Comparison of ENCODE assay signal across 10 cellular contexts in genomic region chr16:51538707-51539604, GRCh38.
DNase-seq lines count a peak whose midpoint lies in the region; ATAC-seq, FAIRE-seq and TF ChIP-seq lines count a peak whose summit lies in the region.
"Had no signal": no experiment of that assay in that cellular context is flagged by ENCODE, and none has a peak within 500 bp of the region (broad histone marks: within the 10 kb centered on the region; RNA-seq: fewer than 3 reads in every experiment).

No MANE protein-coding gene starts in this region.

- H3K27ac ChIP-seq in BLaER1 treated with 17β-estradiol and CSF1 and Interleukin-3, amounts not matched to agents 10 nM and 100 nM = peak overlapping the region in 9 of 11 experiments; percentile 56 to 81 (median 70); a peak in 18 of 22 replicates
- H3K27ac ChIP-seq in astrocyte (ENCODE audit: low read depth, low read length) (peak overlapping the region; percentile 11), coronary artery (no peak overlapping the region)

- H3K4me2 ChIP-seq in BLaER1 treated with 17β-estradiol and CSF1 and Interleukin-3, amounts not matched to agents 10 nM and 100 nM = peak overlapping the region; percentile 68 to 89 (median 81)
- H3K4me2 ChIP-seq in astrocyte (ENCODE audit: low read length) = peak overlapping the region; percentile 80

- TF ChIP-seq CTCF in astrocyte (IDR thresholded peaks at IDR 0.05; ENCODE audit: insufficient read depth, low read depth, low read length) = no peak
- TF ChIP-seq CTCF in GM13976 (IDR thresholded peaks at IDR 0.05; ENCODE audit: borderline replicate concordance, control extremely low read depth, extremely low read depth, insufficient read depth, missing control alignments) = no peak
- TF ChIP-seq CTCF in coronary artery (IDR thresholded peaks at IDR 0.05) = no peak

- peak overlapping the region in 4 of 10 experiments; percentile 15 to 52 (median 30); a peak in 4 of 20 replicates for H3K4me3 ChIP-seq in BLaER1 treated with 17β-estradiol and CSF1 and Interleukin-3, amounts not matched to agents 10 nM and 100 nM
- H3K4me3 ChIP-seq in astrocyte (ENCODE audit: insufficient read depth, low read depth, low read length) = no peak overlapping the region
- H3K4me3 ChIP-seq in coronary artery = no peak overlapping the region

- FAIRE-seq in astrocyte (lab: Jason Lieb, UNC) = peak; percentile 96

- peaks cover 1% of the 10 kb centered on the region for H3K27me3 Mint-ChIP-seq in astrocyte (ENCODE audit: low read depth, unreplicated experiment)
- H3K27me3 Mint-ChIP-seq: activated naive CD8-positive, alpha-beta T cell had no signal

- ATAC-seq in HG03342 (IDR thresholded peaks at IDR 0.05; ENCODE audit: unreplicated experiment) = no peak

- H3K4me1 ChIP-seq in BLaER1 treated with 17β-estradiol and CSF1 and Interleukin-3, amounts not matched to agents 10 nM and 100 nM = peaks cover 28 to 53% (median 46%) of the 10 kb centered on the region in 10 experiments
- peaks cover 20% of the 10 kb centered on the region for H3K4me1 ChIP-seq in astrocyte (ENCODE audit: insufficient read depth, low read length)

- H3K4me3 Mint-ChIP-seq in astrocyte (ENCODE audit: unreplicated experiment) = peak overlapping the region; percentile 29
- H3K4me3 Mint-ChIP-seq: activated naive CD8-positive, alpha-beta T cell; mesothelial cell of epicardium had no signal

- peak; percentile 91 for DNase-seq in LHCN-M2 (ENCODE audit: low read depth)
- DNase-seq in astrocyte (ENCODE audit: low read depth) = peak; percentile 91
- DNase-seq in left kidney (ENCODE audit: low read depth, low spot score) = peak; percentile 95
- no peak for DNase-seq in GM13976 (ENCODE audit: low spot score)
- no peak for DNase-seq in coronary artery (ENCODE audit: low spot score)
- DNase-seq in 8988T = no peak

- no peaks in the 10 kb centered on the region for H4K20me1 ChIP-seq in BLaER1 treated with 17β-estradiol and CSF1 and Interleukin-3, amounts not matched to agents 10 nM and 100 nM
- no peaks in the 10 kb centered on the region for H4K20me1 ChIP-seq in astrocyte (ENCODE audit: insufficient read depth, low read length)

- H3K36me3 Mint-ChIP-seq in astrocyte (ENCODE audit: low read depth, unreplicated experiment) = no peaks in the 10 kb centered on the region
- H3K36me3 Mint-ChIP-seq: activated naive CD8-positive, alpha-beta T cell; mesothelial cell of epicardium had no signal

- in situ Hi-C loops in GM13976 (cut with MboI; ENCODE audit: low sequenced_read_pairs, unreplicated experiment) = no loop called here

- no peaks in the 10 kb centered on the region for H3K36me3 ChIP-seq in BLaER1 treated with 17β-estradiol and CSF1 and Interleukin-3, amounts not matched to agents 10 nM and 100 nM
- H3K36me3 ChIP-seq in astrocyte (ENCODE audit: insufficient read depth, low read length) = no peaks in the 10 kb centered on the region

- peaks cover 0 to 9% (median 0%) of the 10 kb centered on the region in 11 experiments; a peak in 2 of 22 replicates for H3K9me3 ChIP-seq in BLaER1 treated with 17β-estradiol and CSF1 and Interleukin-3, amounts not matched to agents 10 nM and 100 nM (replicated peaks in 1 of 11)
- H3K9me3 ChIP-seq in astrocyte (ENCODE audit: insufficient read depth, low read depth, low read length) = no peaks in the 10 kb centered on the region

- peaks cover 17% of the 10 kb centered on the region for H3K4me1 Mint-ChIP-seq in astrocyte (ENCODE audit: low read depth, unreplicated experiment)

- H2AFZ ChIP-seq in astrocyte (ENCODE audit: low read depth, low read length) = no peak overlapping the region

- H3K27me3 ChIP-seq in BLaER1 treated with 17β-estradiol and CSF1 and Interleukin-3, amounts not matched to agents 10 nM and 100 nM = no peaks in the 10 kb centered on the region
- no peaks in the 10 kb centered on the region for H3K27me3 ChIP-seq in astrocyte (ENCODE audit: insufficient read depth, low read length)

- H3K79me2 ChIP-seq in astrocyte (ENCODE audit: insufficient read depth, low read length) = no peaks in the 10 kb centered on the region

- peak overlapping the region in 7 of 11 experiments; percentile 9 to 60 (median 58); a peak in 16 of 22 replicates for H3K9ac ChIP-seq in BLaER1 treated with 17β-estradiol and CSF1 and Interleukin-3, amounts not matched to agents 10 nM and 100 nM
- no peak overlapping the region for H3K9ac ChIP-seq in astrocyte (ENCODE audit: low read length)

- no peaks in the 10 kb centered on the region for H3K9me3 Mint-ChIP-seq in astrocyte (ENCODE audit: unreplicated experiment)
- H3K9me3 Mint-ChIP-seq: mesothelial cell of epicardium had no signal

- H3K27ac Mint-ChIP-seq in astrocyte (ENCODE audit: unreplicated experiment) = peak overlapping the region; percentile 56
- H3K27ac Mint-ChIP-seq: activated naive CD8-positive, alpha-beta T cell; mesothelial cell of epicardium had no signal

Comparison
In these comparisons a context has a peak if more than half of its experiments do, and no peak if none do; other contexts are left out.
1. H3K27ac ChIP-seq: peak in BLaER1 treated with 17β-estradiol and CSF1 and Interleukin-3, amounts not matched to agents 10 nM and 100 nM (9 of 11) and astrocyte (single experiment); none in coronary artery (0 of 2).
2. DNase-seq: peak in LHCN-M2 (single experiment), astrocyte (single experiment) and left kidney (single experiment); none in GM13976 (single experiment), coronary artery (single experiment) and 8988T (single experiment).